Comparison of ENCODE assay signal across 8 cellular contexts in genomic region chr22:36065462-36065774, GRCh38. TPM values are rescaled to one million over a fixed set of nuclear protein-coding genes. Genes with fewer than 3 reads are reported as not detected.
DNase-seq lines count a peak whose midpoint lies in the region; ATAC-seq, FAIRE-seq and TF ChIP-seq lines count a peak whose summit lies in the region.

No MANE protein-coding gene starts in this region.

- peak overlapping the region; percentile 44 for H3K4me3 ChIP-seq in A549
- H3K4me3 ChIP-seq in Loucy (ENCODE audit: low read length, poor library complexity, severe bottlenecking) = peak overlapping the region; percentile 74
- peak overlapping the region; percentile 36 for H3K4me3 ChIP-seq in colonic mucosa
- no peak overlapping the region for H3K4me3 ChIP-seq in mucosa of descending colon

- H3K4me2 ChIP-seq in A549 (peak overlapping the region; percentile 91), Loucy (ENCODE audit: low read depth, low read length, poor library complexity, severe bottlenecking) (peak overlapping the region; percentile 85)

- CTCF ChIA-PET in A549 (lab: Yijun Ruan, JAX) = interaction anchor here (0.6 to 5.1 kb wide), 84 partner anchors 9 to 715 kb away, joined by 3 to 85 read pairs (median 6); partner anchors contain the start of genes MB and RBFOX2

- POLR2A ChIA-PET in A549 (lab: Yijun Ruan, JAX) = interaction anchor here (0.5 to 2.3 kb wide), 7 partner anchors 8 to 438 kb away, joined by 3 to 27 read pairs (median 4); partner anchors contain the start of gene RBFOX2

- H3K4me1 ChIP-seq in A549 (peaks cover 5% of the 10 kb centered on the region; the same call in 2 of the 3 replicates), Loucy (ENCODE audit: insufficient read depth, low read length, poor library complexity, severe bottlenecking) (peaks cover 4% of the 10 kb centered on the region), colonic mucosa (no peaks in the 10 kb centered on the region), mucosa of descending colon (ENCODE audit: low read depth) (peaks cover 14% of the 10 kb centered on the region)

- no peaks in the 10 kb centered on the region for H3K9me3 ChIP-seq in A549
- no peaks in the 10 kb centered on the region for H3K9me3 ChIP-seq in Loucy (ENCODE audit: insufficient read depth, low read depth, low read length)
- no peaks in the 10 kb centered on the region for H3K9me3 ChIP-seq in colonic mucosa
- H3K9me3 ChIP-seq in mucosa of descending colon = no peaks in the 10 kb centered on the region

- no peak for TF ChIP-seq POLR2A in A549 (IDR thresholded peaks at IDR 0.05; ENCODE audit: low read length)

- H4K20me1 ChIP-seq in Loucy (ENCODE audit: insufficient read depth, low read length, poor library complexity, severe bottlenecking) = no peaks in the 10 kb centered on the region

- no peak for FAIRE-seq in A549 (lab: Jason Lieb, UNC)

- no peaks in the 10 kb centered on the region for H3K79me2 ChIP-seq in Loucy (ENCODE audit: insufficient read depth, low read length)

- TF ChIP-seq CTCF in A549 (IDR thresholded peaks at IDR 0.05) = no peak
- no peak for TF ChIP-seq CTCF in Loucy (conservative IDR thresholded peaks at IDR 0.05; ENCODE audit: low read length)
- TF ChIP-seq CTCF in colonic mucosa (IDR thresholded peaks at IDR 0.05) = no peak
- TF ChIP-seq CTCF in mucosa of descending colon (IDR thresholded peaks at IDR 0.05) = no peak

- H3K27me3 ChIP-seq in Loucy (ENCODE audit: insufficient read depth, low read length, poor library complexity, severe bottlenecking) (no peaks in the 10 kb centered on the region), colonic mucosa (no peaks in the 10 kb centered on the region)

- H3K9me2 ChIP-seq in Loucy (replicated peaks; ENCODE audit: low read depth, low read length) = no peaks in the 10 kb centered on the region

- H3K36me3 ChIP-seq in Loucy (ENCODE audit: insufficient read depth, low read length) (no peaks in the 10 kb centered on the region), colonic mucosa (no peaks in the 10 kb centered on the region), mucosa of descending colon (ENCODE audit: low read depth) (no peaks in the 10 kb centered on the region)

- TF ChIP-seq RAD21 in A549 (conservative IDR thresholded peaks at IDR 0.05 in 1 of 2, IDR thresholded peaks at IDR 0.05 in 1 of 2) = no peak

- H3F3A ChIP-seq in Loucy (ENCODE audit: low read depth) = no peaks in the 10 kb centered on the region

- DNase-seq in A549 (ENCODE audit: low read depth in 1 of 2, low spot score in 1 of 2) = no peak
- no peak for DNase-seq in colonic mucosa
- no peak for DNase-seq in mucosa of descending colon
- DNase-seq in D341Med (ENCODE audit: low spot score) = no peak
- no peak for DNase-seq in ecto neural progenitor cell (ENCODE audit: low spot score)
- no peak for DNase-seq in SK-N-DZ (ENCODE audit: low spot score)
- DNase-seq in SHP77 (lab: John Stamatoyannopoulos, UW) = no peak

- TF ChIP-seq EP300 in A549 (IDR thresholded peaks at IDR 0.05) = no peak

- peak overlapping the region; percentile 88 to 92 for H3K27ac ChIP-seq in A549
- peak overlapping the region; percentile 53 for H3K27ac ChIP-seq in colonic mucosa

- 10% methylated on average over 5 of the region's 5 CpGs for WGBS in A549 (ENCODE audit: missing lambda C conversion rate)

- H3K9ac ChIP-seq in Loucy (ENCODE audit: low read depth, low read length, poor library complexity, severe bottlenecking) = peak overlapping the region; percentile 65
- H3K9ac ChIP-seq in colonic mucosa (ENCODE audit: low read depth in 2 of 2, low read length in 2 of 2) = peak overlapping the region; percentile 61 to 65

- ATAC-seq in A549 (peak; percentile 63 to 66; a peak in 5 of 6 replicates), mucosa of descending colon (peak; percentile 48)

- peak overlapping the region; percentile 99 for H2AFZ ChIP-seq in Loucy (ENCODE audit: low read length)

- intact Hi-C loops in colonic mucosa (cut with DNase I) = loop anchor here (5.0 to 10.0 kb wide), 2 partner anchors 133 to 441 kb away; no protein-coding TSS in a partner anchor
- intact Hi-C loops in mucosa of descending colon (cut with DNase I, micrococcal nuclease) = loop anchor here in 1 of 2 donors (10.0 kb wide), 1 partner anchor 131 kb away; no protein-coding TSS in a partner anchor

TF ChIP-seq in A549, 52 proteins besides CTCF, POLR2A, EP300 and RAD21:
- TF ChIP-seq HOXB13 (CRISPR knock-in tag; IDR thresholded peaks at IDR 0.05; ENCODE audit: low read depth) (no peak), GATA3 (IDR thresholded peaks at IDR 0.05; ENCODE audit: borderline replicate concordance) (no peak), ZFP36 (IDR thresholded peaks at IDR 0.05; ENCODE audit: borderline replicate concordance, partially characterized antibody) (no peak), REST (IDR thresholded peaks at IDR 0.05) (no peak), CEBPB (IDR thresholded peaks at IDR 0.05) (no peak)

RNA-seq across cellular contexts. Expression of gene RBFOX2, which starts 36.8 kb away (rescaled TPM):
- polyA plus RNA-seq in A549 (2011; rRNA removed) (65.3 and 77.7 TPM in 2 replicates), A549 (2017; fragmentation: RNase III; extraction: RNeasy Plus Mini Kit Qiagen cat#74134 plus additional on column Dnase treatment) (30.3 to 32.0 TPM (median 30.4 TPM) in 3 replicates)
- polyA plus RNA-seq in A549 (2012; cell fraction: cytosol; rRNA removed) = 47.3 and 52.3 TPM in 2 replicates
- 57.8 and 60.0 TPM in 2 replicates for polyA plus RNA-seq in A549 (2012; cell fraction: nucleus; rRNA removed)
- polyA minus RNA-seq in A549 (2011; rRNA and poly(A)+ RNA removed) = 110 and 111 TPM in 2 replicates
- total RNA-seq in colonic mucosa (10 to 100 TPM; 44.4 to 60.2 TPM), mucosa of descending colon (100 to 1,000 TPM in 1 of 3 donors, 10 to 100 TPM in 2; 46.0 to 141 (median 46.2) TPM)
- 77.5 and 99.4 TPM in 2 replicates for polyA plus RNA-seq in SK-N-DZ (2014; cell fraction: cytosol; rRNA removed)
- 86.4 and 105 TPM in 2 replicates for polyA plus RNA-seq in SK-N-DZ (2014; cell fraction: nucleus; rRNA removed)
